In the genomic region with DNA sequence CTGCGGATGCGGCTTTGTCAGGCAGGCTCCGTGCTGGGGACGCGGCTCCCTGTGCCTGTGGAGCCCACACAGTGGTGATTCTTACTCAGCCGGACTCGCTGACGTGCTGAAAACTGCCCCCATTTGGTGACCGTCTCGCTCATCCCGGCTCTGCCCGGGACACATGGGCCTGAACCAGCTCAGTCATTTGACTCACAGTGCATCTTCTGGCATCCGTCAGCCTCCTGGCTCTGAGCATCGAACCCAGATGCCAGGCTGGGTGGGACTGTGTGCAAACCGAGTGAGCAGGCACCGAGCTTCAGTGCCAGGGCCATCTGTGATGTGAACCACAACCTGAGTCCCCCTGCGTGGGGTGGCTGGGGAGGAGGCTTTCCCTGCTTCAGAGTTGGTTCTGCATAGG, we compare ENCODE assay signal across 1 cellular context.
TF ChIP-seq lines count a peak whose summit lies in the region.

No MANE protein-coding gene starts in this region.

TF ChIP-seq in GM12878, 131 proteins besides CTCF, POLR2A, EP300 and RAD21:
- 0 out of 2 replicates have a peak, but pooled peaks have one; percentile 35 for TF ChIP-seq TCF3 (IDR thresholded peaks at IDR 0.05; ENCODE audit: borderline replicate concordance, insufficient read depth, low read depth, low read length)
- no peak for TF ChIP-seq ZNF592 (IDR thresholded peaks at IDR 0.05)
- TF ChIP-seq, protein P1, sequence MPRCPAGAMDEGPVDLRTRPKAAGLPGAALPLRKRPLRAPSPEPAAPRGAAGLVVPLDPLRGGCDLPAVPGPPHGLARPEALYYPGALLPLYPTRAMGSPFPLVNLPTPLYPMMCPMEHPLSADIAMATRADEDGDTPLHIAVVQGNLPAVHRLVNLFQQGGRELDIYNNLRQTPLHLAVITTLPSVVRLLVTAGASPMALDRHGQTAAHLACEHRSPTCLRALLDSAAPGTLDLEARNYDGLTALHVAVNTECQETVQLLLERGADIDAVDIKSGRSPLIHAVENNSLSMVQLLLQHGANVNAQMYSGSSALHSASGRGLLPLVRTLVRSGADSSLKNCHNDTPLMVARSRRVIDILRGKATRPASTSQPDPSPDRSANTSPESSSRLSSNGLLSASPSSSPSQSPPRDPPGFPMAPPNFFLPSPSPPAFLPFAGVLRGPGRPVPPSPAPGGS (IDR thresholded peaks at IDR 0.05; ENCODE audit: borderline replicate concordance, insufficient read depth, low read depth, low read length, poor library complexity, severe bottlenecking): peak; percentile 92
- TF ChIP-seq CUX1 (IDR thresholded peaks at IDR 0.05; ENCODE audit: insufficient replicate concordance, low read depth, low read length): no peak
- no peak for TF ChIP-seq RB1 (IDR thresholded peaks at IDR 0.05; ENCODE audit: borderline replicate concordance)
- TF ChIP-seq KLF5 (IDR thresholded peaks at IDR 0.05; ENCODE audit: partially characterized antibody): no peak
- no peak for TF ChIP-seq ZNF384 (IDR thresholded peaks at IDR 0.05; ENCODE audit: borderline replicate concordance, low read depth, low read length)
- TF ChIP-seq POLR2AphosphoS2 (IDR thresholded peaks at IDR 0.05; ENCODE audit: low read depth, low read length): no peak
- no peak for TF ChIP-seq SIX5 (IDR thresholded peaks at IDR 0.05; ENCODE audit: low read depth, low read length, severe bottlenecking)
